ENCODE assay signal across 16 cellular contexts in genomic region chr12:50636505-50636904, GRCh38.
DNase-seq lines count a peak whose midpoint lies in the region; ATAC-seq and TF ChIP-seq lines count a peak whose summit lies in the region.
"Had no signal": no experiment of that assay in that cellular context is flagged by ENCODE, and none has a peak within 500 bp of the region (broad histone marks: within the 10 kb centered on the region; RNA-seq: fewer than 3 reads in every experiment).

No MANE protein-coding gene starts in this region.

- in situ Hi-C loops in mammary epithelial cell (cut with MboI; ENCODE audit: low sequenced_read_pairs in 2 of 2), result loop anchor here (5.0 kb wide), 2 partner anchors 129 to 134 kb away; partner anchors contain the start of gene DIP2B (in 1 of the 2)

- intact Hi-C loops in mammary epithelial cell (cut with micrococcal nuclease) (no loop called here), breast epithelium (cut with DNase I; ENCODE audit: low total_unique reads) (loop anchor here (5.0 kb wide), 1 partner anchor 129 kb away; no protein-coding TSS in a partner anchor)

- dilution Hi-C loops in mammary epithelial cell (cut with HindIII; ENCODE audit: low sequenced_read_pairs), result no loop called here

- DNase-seq in mammary epithelial cell, result peak; percentile 39
- DNase-seq in breast epithelium (ENCODE audit: low spot score in 2 of 2), result no peak
- DNase-seq in foreskin keratinocyte, result no peak
- no peak for DNase-seq in A172 (ENCODE audit: low spot score)
- no peak for DNase-seq in T-helper 17 cell
- DNase-seq in NCI-H2029 treated with DMSO at 0.1 percent for 48 hours (lab: John Stamatoyannopoulos, UW), result no peak
- DNase-seq: activated CD4-positive, alpha-beta T cell treated with anti-CD3 and anti-CD28 coated beads, Interleukin-2, amount 50 U/mL, for 48 hours; activated T-cell treated with anti-CD3 and anti-CD28 coated beads, Interleukin-2, amount 50 U/mL, for 48 hours; Calu3; natural killer cell; NCI-H524 treated with DMSO at 0.1 percent for 48 hours; stomach; uterus had no signal

- no peak for TF ChIP-seq POLR2A in breast epithelium (IDR thresholded peaks at IDR 0.05)

- H3K27ac ChIP-seq in mammary epithelial cell (ENCODE audit: insufficient read depth, low read depth, low read length), result no peak overlapping the region
- no peak overlapping the region for H3K27ac ChIP-seq in breast epithelium
- H3K27ac ChIP-seq in VCaP, result peak overlapping the region; percentile 79
- H3K27ac ChIP-seq in foreskin keratinocyte, result no peak overlapping the region
- H3K27ac ChIP-seq: stomach had no signal

- H3K9me3 Mint-ChIP-seq in stimulated activated memory B cell treated with anti-CD40 and anti-IgM and Interleukin-4, amounts not matched to agents 10 μg/mL and 1 μg/mL and 100 μg/mL, for 72 hours, result no peaks in the 10 kb centered on the region
- H3K9me3 Mint-ChIP-seq: natural killer cell had no signal

- CTCF ChIA-PET in mammary epithelial cell (lab: Charles Lee; ENCODE audit: low non-redundant PET), result no interaction called here

- H3K4me2 ChIP-seq in mammary epithelial cell (ENCODE audit: insufficient read depth, low read depth, low read length), result no peak overlapping the region

- peaks cover 15% of the 10 kb centered on the region for H3K36me3 Mint-ChIP-seq in stimulated activated memory B cell treated with anti-CD40 and anti-IgM and Interleukin-4, amounts not matched to agents 10 μg/mL and 1 μg/mL and 100 μg/mL, for 72 hours
- no peaks in the 10 kb centered on the region for H3K36me3 Mint-ChIP-seq in T-helper 17 cell (ENCODE audit: low read depth)
- H3K36me3 Mint-ChIP-seq: natural killer cell had no signal

- H3K4me1 ChIP-seq in mammary epithelial cell (ENCODE audit: insufficient read depth, low read length) (peaks cover 20% of the 10 kb centered on the region), breast epithelium (no peaks in the 10 kb centered on the region), foreskin keratinocyte (peaks cover 29% of the 10 kb centered on the region)
- H3K4me1 ChIP-seq: uterus had no signal

- H2AFZ ChIP-seq in mammary epithelial cell (ENCODE audit: low read depth, low read length), result no peak overlapping the region

- no peak overlapping the region for H3K4me3 Mint-ChIP-seq in stimulated activated memory B cell treated with anti-CD40 and anti-IgM and Interleukin-4, amounts not matched to agents 10 μg/mL and 1 μg/mL and 100 μg/mL, for 72 hours
- no peak overlapping the region for H3K4me3 Mint-ChIP-seq in T-helper 17 cell
- H3K4me3 Mint-ChIP-seq: natural killer cell had no signal

- H3K9ac ChIP-seq in mammary epithelial cell (ENCODE audit: insufficient read depth, low read length), result no peak overlapping the region

- peak overlapping the region; percentile 43 for H3K27ac Mint-ChIP-seq in stimulated activated memory B cell treated with anti-CD40 and anti-IgM and Interleukin-4, amounts not matched to agents 10 μg/mL and 1 μg/mL and 100 μg/mL, for 72 hours
- H3K27ac Mint-ChIP-seq in T-helper 17 cell, result no peak overlapping the region

- no TSS peak for BruUV-seq in mammary epithelial cell (replicated peaks; lab: Mats Ljungman, UMichigan)

- H3K9me3 ChIP-seq in mammary epithelial cell (replicated peaks; ENCODE audit: insufficient read depth, low read length) (no peaks in the 10 kb centered on the region), breast epithelium (no peaks in the 10 kb centered on the region), T-helper 17 cell (ENCODE audit: control insufficient read depth, low read length, poor library complexity, severe bottlenecking) (no peaks in the 10 kb centered on the region)
- H3K9me3 ChIP-seq: stomach, uterus had no signal

- no peaks in the 10 kb centered on the region for H4K20me1 ChIP-seq in mammary epithelial cell (ENCODE audit: insufficient read depth, low read length)

- TF ChIP-seq CTCF in mammary epithelial cell (conservative IDR thresholded peaks at IDR 0.05 in 1 of 2, IDR thresholded peaks at IDR 0.05 in 1 of 2; ENCODE audit: extremely low read depth in 1 of 2, insufficient read depth in 1 of 2, low read depth in 1 of 2, low read length in 2 of 2), result no peak
- TF ChIP-seq CTCF in breast epithelium (IDR thresholded peaks at IDR 0.05), result no peak
- TF ChIP-seq CTCF in VCaP (conservative IDR thresholded peaks at IDR 0.05), result no peak
- no peak for TF ChIP-seq CTCF in foreskin keratinocyte (conservative IDR thresholded peaks at IDR 0.05)

- peaks cover 49% of the 10 kb centered on the region for H3K79me2 ChIP-seq in mammary epithelial cell (ENCODE audit: insufficient read depth, low read length)

- H3K27me3 ChIP-seq in mammary epithelial cell (ENCODE audit: insufficient read depth, low read length), result no peaks in the 10 kb centered on the region
- no peaks in the 10 kb centered on the region for H3K27me3 ChIP-seq in breast epithelium
- H3K27me3 ChIP-seq in foreskin keratinocyte, result no peaks in the 10 kb centered on the region
- H3K27me3 ChIP-seq: stomach, uterus had no signal

- no peaks in the 10 kb centered on the region for H3K27me3 Mint-ChIP-seq in stimulated activated memory B cell treated with anti-CD40 and anti-IgM and Interleukin-4, amounts not matched to agents 10 μg/mL and 1 μg/mL and 100 μg/mL, for 72 hours
- H3K27me3 Mint-ChIP-seq in T-helper 17 cell, result no peaks in the 10 kb centered on the region

- 50% methylated on average over 3 of the region's 3 CpGs for WGBS in mammary epithelial cell (ENCODE audit: low coverage, missing lambda C conversion rate)

- H3K36me3 ChIP-seq in mammary epithelial cell (ENCODE audit: insufficient read depth, low read length) (peaks cover 7% of the 10 kb centered on the region), breast epithelium (no peaks in the 10 kb centered on the region)
- H3K36me3 ChIP-seq: uterus had no signal

- ATAC-seq in foreskin keratinocyte, result peak; percentile 27
- ATAC-seq in stimulated activated memory B cell treated with anti-CD40 and anti-IgM and Interleukin-4, amounts not matched to agents 10 μg/mL and 1 μg/mL and 100 μg/mL, for 72 hours, result no peak
- ATAC-seq in T-helper 17 cell, result no peak
- ATAC-seq: HCT116, natural killer cell had no signal

- H3K4me1 Mint-ChIP-seq in stimulated activated memory B cell treated with anti-CD40 and anti-IgM and Interleukin-4, amounts not matched to agents 10 μg/mL and 1 μg/mL and 100 μg/mL, for 72 hours, result peaks cover 34% of the 10 kb centered on the region
- H3K4me1 Mint-ChIP-seq in T-helper 17 cell, result peaks cover 13% of the 10 kb centered on the region

- no peak overlapping the region for H3K4me3 ChIP-seq in mammary epithelial cell (replicated peaks in 1 of 3; ENCODE audit: insufficient read depth in 1 of 3, low read depth in 2 of 3, low read length in 3 of 3)
- no peak overlapping the region for H3K4me3 ChIP-seq in breast epithelium
- H3K4me3 ChIP-seq: stomach, uterus had no signal
